9 cellular contexts compared by ENCODE assay signal in the genomic region with DNA sequence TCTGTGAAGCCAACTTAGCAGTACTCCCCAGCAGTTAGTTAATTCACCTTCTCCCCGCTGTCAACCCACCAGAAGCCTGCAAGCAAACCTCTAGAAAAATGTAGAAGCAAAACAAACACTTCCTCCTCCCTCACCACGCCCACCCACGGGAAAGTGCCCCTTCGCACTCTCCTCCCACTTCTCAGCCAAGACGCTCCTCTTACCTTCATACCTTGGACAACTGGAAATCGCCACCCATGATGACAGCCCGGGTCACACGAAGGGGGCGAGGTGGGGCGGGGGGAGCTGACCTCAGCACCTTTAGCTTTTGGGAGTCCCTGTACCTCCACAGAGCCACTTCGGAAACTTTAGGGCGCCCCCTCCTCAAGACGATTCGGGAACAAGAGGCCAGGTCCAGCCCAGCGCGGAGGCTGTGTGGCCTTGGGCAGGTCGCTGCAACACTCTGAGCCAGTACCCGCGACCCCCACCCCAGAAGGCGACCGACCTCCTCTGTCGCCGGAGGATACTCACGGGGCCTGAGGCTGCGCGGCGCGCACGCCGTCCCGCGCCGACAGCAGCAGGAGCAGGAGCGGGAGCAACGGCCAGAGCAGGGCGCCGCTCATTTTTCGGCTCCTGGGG. TPM values are rescaled to one million over a fixed set of nuclear protein-coding genes. Genes with fewer than 3 reads are reported as not detected.
DNase-seq lines count a peak whose midpoint lies in the region; ATAC-seq and TF ChIP-seq lines count a peak whose summit lies in the region.
"Had no signal": no experiment of that assay in that cellular context is flagged by ENCODE, and none has a peak within 500 bp of the region (broad histone marks: within the 10 kb centered on the region; RNA-seq: fewer than 3 reads in every experiment).

No MANE protein-coding gene starts in this region.

- no peak for TF ChIP-seq CTCF in colonic mucosa (IDR thresholded peaks at IDR 0.05)

- no peaks in the 10 kb centered on the region for H3K4me1 ChIP-seq in colonic mucosa

- H3K9ac ChIP-seq in colonic mucosa (ENCODE audit: low read depth in 2 of 2, low read length in 2 of 2) = no peak overlapping the region

- no peaks in the 10 kb centered on the region for H3K9me3 ChIP-seq in colonic mucosa

- peaks cover 8 to 35% of the 10 kb centered on the region in 2 donors for H3K36me3 Mint-ChIP-seq in naive B cell

- peak overlapping the region; percentile 52 to 90 (median 84) for H3K4me3 Mint-ChIP-seq in naive B cell
- H3K4me3 Mint-ChIP-seq: natural killer cell treated with Interleukin-12 subunit alpha and Interleukin-12 subunit beta and Interleukin-15 and Interleukin-18, amount 100 ng/mL, for 72 hours had no signal

- H3K4me1 Mint-ChIP-seq in naive B cell = peaks cover 9 to 30% (median 19%) of the 10 kb centered on the region in 3 donors

- intact Hi-C loops in colonic mucosa (cut with DNase I) = no loop called here

- no peaks in the 10 kb centered on the region for H3K36me3 ChIP-seq in colonic mucosa

- no peak overlapping the region for H3K27ac ChIP-seq in colonic mucosa

- H3K27ac Mint-ChIP-seq in naive B cell = peak overlapping the region in 2 of 6 donors; percentile 17 to 90
- H3K27ac Mint-ChIP-seq: natural killer cell treated with Interleukin-12 subunit alpha and Interleukin-12 subunit beta and Interleukin-15 and Interleukin-18, amount 100 ng/mL, for 72 hours had no signal

- no peak for TF ChIP-seq POLR2A in erythroblast (IDR thresholded peaks at IDR 0.05; ENCODE audit: low read length)

- H3K27me3 Mint-ChIP-seq in naive B cell = peaks cover 30 to 62% (median 44%) of the 10 kb centered on the region in 3 donors

- H3K4me3 ChIP-seq in colonic mucosa = peak overlapping the region; percentile 11

- H3K9me3 Mint-ChIP-seq in naive B cell = peaks cover 3 to 30% (median 21%) of the 10 kb centered on the region in 7 donors
- H3K9me3 Mint-ChIP-seq: natural killer cell treated with Interleukin-12 subunit alpha and Interleukin-12 subunit beta and Interleukin-15 and Interleukin-18, amount 100 ng/mL, for 72 hours had no signal

- peaks cover 20% of the 10 kb centered on the region for H3K27me3 ChIP-seq in colonic mucosa

- DNase-seq in stimulated activated CD4-positive, alpha-beta T cell treated with anti-CD3 and anti-CD28 coated beads, Interleukin-15, amount 100 ng/mL, for 24 hours = peak; percentile 18
- DNase-seq in stimulated activated CD4-positive, alpha-beta T cell treated with anti-CD3 and anti-CD28 coated beads, Interleukin-4, amount 100 ng/mL, for 24 hours = no peak
- DNase-seq in colonic mucosa (no peak), naive B cell (peak; percentile 31), LoVo (ENCODE audit: low spot score) (no peak), erythroblast (lab: John Stamatoyannopoulos, UW) (no peak)
- DNase-seq in stimulated activated CD4-positive, alpha-beta T cell treated with anti-CD3 and anti-CD28 coated beads, Interleukin-12 subunit alpha, Interleukin-12 subunit beta, amount 100 ng/mL, for 4 hours = no peak

- ATAC-seq in naive B cell (ENCODE audit: low read depth in 2 of 2) (peak; percentile 85 to 86), HG03025 (IDR thresholded peaks at IDR 0.05; ENCODE audit: low FRiP score, unreplicated experiment) (no peak)

RNA-seq across cellular contexts. Expression of gene CPAMD8, which starts 0.5 kb away (rescaled TPM):
- total RNA-seq in colonic mucosa = 1 to 10 TPM; 1.8 to 3.5 TPM
- under 1 TPM in 4 of 6 donors, not detected in 2; 0.12 to 0.65 (median 0.35) TPM for polyA plus RNA-seq in naive B cell (ENCODE audit: low read depth in 6 of 6)

RNA-seq across cellular contexts. Expression of gene HAUS8, which starts 49.1 kb away (rescaled TPM):
- 10 to 100 TPM; 10.6 to 29.8 TPM for total RNA-seq in colonic mucosa
- 10 to 100 TPM in 2 of 6 donors, 1 to 10 TPM in 4; 3.9 to 11.4 (median 7.2) TPM for polyA plus RNA-seq in naive B cell (ENCODE audit: low read depth in 6 of 6)

RNA-seq across cellular contexts. Expression of gene MYO9B, which starts 49.4 kb away (rescaled TPM):
- 10 to 100 TPM; 56.5 to 89.2 TPM for total RNA-seq in colonic mucosa
- 10 to 100 TPM in 2 of 6 donors, 1 to 10 TPM in 4; 3.1 to 34.9 (median 6.9) TPM for polyA plus RNA-seq in naive B cell (ENCODE audit: low read depth in 6 of 6)

Comparison
In these comparisons a context has a peak if more than half of its experiments do, and no peak if none do; other contexts are left out.
1. DNase-seq: peak in stimulated activated CD4-positive, alpha-beta T cell treated with anti-CD3 and anti-CD28 coated beads, Interleukin-15, amount 100 ng/mL, for 24 hours (single experiment) and naive B cell (single experiment); none in stimulated activated CD4-positive, alpha-beta T cell treated with anti-CD3 and anti-CD28 coated beads, Interleukin-4, amount 100 ng/mL, for 24 hours (single experiment), colonic mucosa (single experiment), stimulated activated CD4-positive, alpha-beta T cell treated with anti-CD3 and anti-CD28 coated beads, Interleukin-12 subunit alpha, Interleukin-12 subunit beta, amount 100 ng/mL, for 4 hours (single experiment), LoVo (single experiment) and erythroblast (0 of 2).